Comparison of ENCODE assay signal across 1 cellular context in the genomic region with DNA sequence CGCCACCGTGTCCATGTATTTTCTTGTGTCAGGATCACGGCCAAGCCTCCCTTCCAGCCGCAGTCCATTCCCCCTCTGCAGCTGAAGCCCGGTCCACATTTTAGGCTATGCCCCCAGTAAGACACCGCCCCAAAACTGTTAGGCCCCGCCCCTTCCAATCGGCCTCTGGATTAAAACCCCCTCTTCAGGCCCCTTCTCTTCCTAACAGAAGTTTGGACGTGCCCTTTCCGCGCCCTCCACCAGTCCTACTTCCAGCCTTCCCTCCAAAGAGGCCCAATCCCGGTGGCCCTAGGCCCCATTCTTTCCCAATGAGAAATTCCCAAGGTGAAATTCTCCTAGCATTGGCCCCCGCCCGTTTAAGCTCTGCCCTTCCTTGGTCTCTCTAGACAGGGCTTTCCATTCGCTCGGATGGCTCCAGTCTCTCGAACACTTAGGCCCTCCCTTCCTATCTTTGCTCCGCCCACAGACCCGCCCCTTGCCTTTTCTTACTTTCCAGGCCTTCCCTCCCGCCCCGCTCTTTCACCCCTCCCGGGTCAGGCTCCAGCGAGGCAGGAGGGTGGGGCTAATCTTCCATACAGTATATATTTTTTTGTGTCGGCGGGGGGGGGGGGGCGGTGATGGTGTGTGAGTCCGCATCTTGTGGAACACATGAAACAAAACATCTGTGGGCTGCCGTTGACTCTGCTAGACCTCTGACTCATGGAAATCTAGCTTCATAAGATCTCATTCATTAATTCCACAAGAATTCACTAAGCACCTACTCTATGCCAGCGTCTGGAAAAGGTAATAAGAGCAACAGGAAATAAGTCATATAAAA.
TF ChIP-seq lines count a peak whose summit lies in the region.

No MANE protein-coding gene starts in this region.

TF ChIP-seq in GM23338, 12 proteins besides CTCF, POLR2A, EP300 and RAD21 (continued from another document):
- TF ChIP-seq, protein P1, sequence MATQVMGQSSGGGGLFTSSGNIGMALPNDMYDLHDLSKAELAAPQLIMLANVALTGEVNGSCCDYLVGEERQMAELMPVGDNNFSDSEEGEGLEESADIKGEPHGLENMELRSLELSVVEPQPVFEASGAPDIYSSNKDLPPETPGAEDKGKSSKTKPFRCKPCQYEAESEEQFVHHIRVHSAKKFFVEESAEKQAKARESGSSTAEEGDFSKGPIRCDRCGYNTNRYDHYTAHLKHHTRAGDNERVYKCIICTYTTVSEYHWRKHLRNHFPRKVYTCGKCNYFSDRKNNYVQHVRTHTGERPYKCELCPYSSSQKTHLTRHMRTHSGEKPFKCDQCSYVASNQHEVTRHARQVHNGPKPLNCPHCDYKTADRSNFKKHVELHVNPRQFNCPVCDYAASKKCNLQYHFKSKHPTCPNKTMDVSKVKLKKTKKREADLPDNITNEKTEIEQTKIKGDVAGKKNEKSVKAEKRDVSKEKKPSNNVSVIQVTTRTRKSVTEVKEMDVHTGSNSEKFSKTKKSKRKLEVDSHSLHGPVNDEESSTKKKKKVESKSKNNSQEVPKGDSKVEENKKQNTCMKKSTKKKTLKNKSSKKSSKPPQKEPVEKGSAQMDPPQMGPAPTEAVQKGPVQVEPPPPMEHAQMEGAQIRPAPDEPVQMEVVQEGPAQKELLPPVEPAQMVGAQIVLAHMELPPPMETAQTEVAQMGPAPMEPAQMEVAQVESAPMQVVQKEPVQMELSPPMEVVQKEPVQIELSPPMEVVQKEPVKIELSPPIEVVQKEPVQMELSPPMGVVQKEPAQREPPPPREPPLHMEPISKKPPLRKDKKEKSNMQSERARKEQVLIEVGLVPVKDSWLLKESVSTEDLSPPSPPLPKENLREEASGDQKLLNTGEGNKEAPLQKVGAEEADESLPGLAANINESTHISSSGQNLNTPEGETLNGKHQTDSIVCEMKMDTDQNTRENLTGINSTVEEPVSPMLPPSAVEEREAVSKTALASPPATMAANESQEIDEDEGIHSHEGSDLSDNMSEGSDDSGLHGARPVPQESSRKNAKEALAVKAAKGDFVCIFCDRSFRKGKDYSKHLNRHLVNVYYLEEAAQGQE (IDR thresholded peaks at IDR 0.05; ENCODE audit: unreplicated experiment): no peak
- TF ChIP-seq NANOG (IDR thresholded peaks at IDR 0.05; ENCODE audit: borderline replicate concordance) (0 out of 2 replicates have a peak, but pooled peaks have one; percentile 5), CREB1 (CRISPR knock-in tag; IDR thresholded peaks at IDR 0.05; ENCODE audit: low read depth) (peak; percentile 31; the same call in 1 of the 2 replicates)
